In the genomic region with DNA sequence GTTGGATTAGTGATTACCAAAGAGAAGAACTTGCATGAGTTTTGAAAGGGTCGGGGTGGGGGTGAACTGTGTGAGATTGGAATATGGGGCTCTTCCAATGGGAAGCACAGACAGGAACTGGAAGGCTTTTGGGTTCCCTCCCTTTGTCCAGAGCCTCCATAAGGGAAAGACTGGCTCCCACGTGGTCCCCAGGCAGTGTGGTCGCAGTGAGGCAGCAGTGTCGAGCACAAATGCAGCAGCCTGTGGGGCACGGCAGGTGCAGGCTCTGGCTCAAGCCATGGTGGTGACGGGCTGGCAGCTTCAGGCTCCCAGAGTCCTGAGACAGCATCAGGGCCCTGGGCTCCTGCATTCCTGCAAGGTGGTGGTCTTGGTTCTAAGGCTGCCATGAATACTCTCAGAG, we compare ENCODE assay signal across 10 cellular contexts. TPM values are rescaled to one million over a fixed set of nuclear protein-coding genes. Genes with fewer than 3 reads are reported as not detected.
"Had no signal": no experiment of that assay in that cellular context is flagged by ENCODE, and none has a peak within 500 bp of the region (broad histone marks: within the 10 kb centered on the region; RNA-seq: fewer than 3 reads in every experiment).

No MANE protein-coding gene starts in this region.

- DNase-seq: IMR-90, KBM-7, KG1 had no signal

- H3K4me3 Mint-ChIP-seq: IgD-negative memory B cell had no signal

- H3K4me2 ChIP-seq: KMS-11 had no signal

- H3K27me3 Mint-ChIP-seq: IgD-negative memory B cell had no signal

- H3K27ac Mint-ChIP-seq: IgD-negative memory B cell had no signal

- H3K36me3 Mint-ChIP-seq: IgD-negative memory B cell had no signal

- H3K27ac ChIP-seq: HL-60, KMS-11 had no signal

- H3K9ac ChIP-seq: KMS-11 had no signal

- H3K4me1 Mint-ChIP-seq: IgD-negative memory B cell had no signal

RNA-seq across cellular contexts. Expression of gene VCX2, which starts 45.5 kb away (rescaled TPM):
- total RNA-seq: HepG2, HT-29, HT1080, IMR-90, K562 had no signal
